Comparison of ENCODE assay signal across 1 cellular context in the genomic region with DNA sequence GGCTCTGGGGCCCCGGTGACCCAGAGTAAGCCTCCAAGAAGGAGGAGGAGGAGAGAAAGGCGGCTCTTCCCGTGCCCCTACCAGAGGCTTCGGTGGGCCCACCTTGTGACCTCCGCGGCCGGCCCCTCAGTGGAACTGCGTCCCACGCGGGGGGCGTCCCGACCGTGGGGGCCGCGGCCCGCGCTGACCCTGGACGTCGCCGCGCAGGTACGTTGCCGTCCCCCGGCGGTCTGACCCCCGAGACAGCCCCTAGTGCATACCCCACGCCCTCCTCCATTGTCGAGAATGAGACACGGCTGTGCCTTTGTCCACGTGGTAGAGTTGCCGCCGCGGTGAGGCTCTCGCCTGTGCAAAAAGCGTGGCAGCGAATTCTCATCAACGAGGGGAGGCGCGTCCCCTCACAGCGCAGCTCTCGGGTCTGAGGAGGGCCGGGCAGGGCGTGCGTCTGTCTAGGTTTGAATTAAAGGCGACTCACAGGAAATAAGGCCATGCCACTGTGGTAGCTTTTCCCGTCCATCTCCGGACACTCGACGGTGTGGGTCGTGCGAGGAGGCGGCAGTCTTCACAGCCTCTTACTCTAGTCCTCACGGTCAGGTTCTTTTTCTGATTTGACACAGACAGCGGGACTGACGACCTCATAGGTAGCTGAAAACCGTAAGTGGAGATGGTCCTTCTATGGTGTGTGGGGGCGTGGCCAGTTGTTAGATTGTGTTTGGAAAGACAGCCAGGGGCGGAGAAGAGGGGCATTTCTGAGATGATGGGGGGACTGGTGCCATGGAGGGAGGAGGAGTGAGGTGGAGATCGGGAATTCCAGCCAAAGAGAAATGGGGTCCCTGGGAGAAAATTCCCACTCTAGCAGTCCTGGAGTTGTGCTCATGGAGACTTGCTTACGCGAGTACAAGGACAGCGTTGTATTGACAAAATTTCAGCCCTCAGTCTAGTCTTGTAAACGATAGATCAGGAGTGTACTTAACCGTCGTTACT.
TF ChIP-seq lines count a peak whose summit lies in the region.

No MANE protein-coding gene starts in this region.

TF ChIP-seq in HepG2, 621 proteins besides CTCF, POLR2A, EP300 and RAD21 (continued from another document and continues in another):
- TF ChIP-seq FOSL2 (CRISPR knock-in tag; IDR thresholded peaks at IDR 0.05) = peak; percentile 33; the same call in 1 of the 2 replicates
- TF ChIP-seq, protein P1, sequence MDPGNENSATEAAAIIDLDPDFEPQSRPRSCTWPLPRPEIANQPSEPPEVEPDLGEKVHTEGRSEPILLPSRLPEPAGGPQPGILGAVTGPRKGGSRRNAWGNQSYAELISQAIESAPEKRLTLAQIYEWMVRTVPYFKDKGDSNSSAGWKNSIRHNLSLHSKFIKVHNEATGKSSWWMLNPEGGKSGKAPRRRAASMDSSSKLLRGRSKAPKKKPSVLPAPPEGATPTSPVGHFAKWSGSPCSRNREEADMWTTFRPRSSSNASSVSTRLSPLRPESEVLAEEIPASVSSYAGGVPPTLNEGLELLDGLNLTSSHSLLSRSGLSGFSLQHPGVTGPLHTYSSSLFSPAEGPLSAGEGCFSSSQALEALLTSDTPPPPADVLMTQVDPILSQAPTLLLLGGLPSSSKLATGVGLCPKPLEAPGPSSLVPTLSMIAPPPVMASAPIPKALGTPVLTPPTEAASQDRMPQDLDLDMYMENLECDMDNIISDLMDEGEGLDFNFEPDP (CRISPR knock-in tag; conservative IDR thresholded peaks at IDR 0.05) = 0 out of 2 replicates have a peak, but pooled peaks have one; percentile 77
- TF ChIP-seq ARHGAP35 (CRISPR knock-in tag; IDR thresholded peaks at IDR 0.05; ENCODE audit: borderline replicate concordance) = peak; percentile 88; the same call in 1 of the 2 replicates
- TF ChIP-seq, protein P2, sequence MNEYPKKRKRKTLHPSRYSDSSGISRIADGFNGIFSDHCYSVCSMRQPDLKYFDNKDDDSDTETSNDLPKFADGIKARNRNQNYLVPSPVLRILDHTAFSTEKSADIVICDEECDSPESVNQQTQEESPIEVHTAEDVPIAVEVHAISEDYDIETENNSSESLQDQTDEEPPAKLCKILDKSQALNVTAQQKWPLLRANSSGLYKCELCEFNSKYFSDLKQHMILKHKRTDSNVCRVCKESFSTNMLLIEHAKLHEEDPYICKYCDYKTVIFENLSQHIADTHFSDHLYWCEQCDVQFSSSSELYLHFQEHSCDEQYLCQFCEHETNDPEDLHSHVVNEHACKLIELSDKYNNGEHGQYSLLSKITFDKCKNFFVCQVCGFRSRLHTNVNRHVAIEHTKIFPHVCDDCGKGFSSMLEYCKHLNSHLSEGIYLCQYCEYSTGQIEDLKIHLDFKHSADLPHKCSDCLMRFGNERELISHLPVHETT (CRISPR knock-in tag; conservative IDR thresholded peaks at IDR 0.05) = 0 out of 2 replicates have a peak, but pooled peaks have one; percentile 50
- TF ChIP-seq TRIM24 (CRISPR knock-in tag; IDR thresholded peaks at IDR 0.05) = no peak
- TF ChIP-seq, protein P3, sequence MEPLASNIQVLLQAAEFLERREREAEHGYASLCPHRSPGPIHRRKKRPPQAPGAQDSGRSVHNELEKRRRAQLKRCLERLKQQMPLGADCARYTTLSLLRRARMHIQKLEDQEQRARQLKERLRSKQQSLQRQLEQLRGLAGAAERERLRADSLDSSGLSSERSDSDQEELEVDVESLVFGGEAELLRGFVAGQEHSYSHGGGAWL (CRISPR knock-in tag; IDR thresholded peaks at IDR 0.05) = peak; percentile 62; the same call in 1 of the 2 replicates
- TF ChIP-seq ELF4 (CRISPR knock-in tag; IDR thresholded peaks at IDR 0.05; ENCODE audit: borderline replicate concordance) = peak; percentile 42; the same call in 1 of the 2 replicates
- TF ChIP-seq ZNF598 (CRISPR knock-in tag; IDR thresholded peaks at IDR 0.05; ENCODE audit: borderline replicate concordance) = peak; percentile 64; the same call in 1 of the 2 replicates
- TF ChIP-seq MAZ (IDR thresholded peaks at IDR 0.05; ENCODE audit: borderline replicate concordance, low read depth, low read length) = no peak
- peak; percentile 51 for TF ChIP-seq MAZ (CRISPR knock-in tag; IDR thresholded peaks at IDR 0.05; ENCODE audit: low read depth)
- peak; percentile 90 for TF ChIP-seq SNAPC2 (CRISPR knock-in tag; IDR thresholded peaks at IDR 0.05)
- TF ChIP-seq ZNF724P (CRISPR knock-in tag; IDR thresholded peaks at IDR 0.05; ENCODE audit: borderline replicate concordance) = 0 out of 2 replicates have a peak, but pooled peaks have one; percentile 27
- TF ChIP-seq ZNF138 (CRISPR knock-in tag; IDR thresholded peaks at IDR 0.05; ENCODE audit: low read depth) = 0 out of 2 replicates have a peak, but pooled peaks have one; percentile 85
- TF ChIP-seq SMAD1 (CRISPR knock-in tag; IDR thresholded peaks at IDR 0.05; ENCODE audit: borderline replicate concordance, low read depth) = 0 out of 2 replicates have a peak, but pooled peaks have one; percentile 2
- 0 out of 2 replicates have a peak, but pooled peaks have one; percentile 28 for TF ChIP-seq ZNF224 (CRISPR knock-in tag; IDR thresholded peaks at IDR 0.05)
- peak; percentile 23; the same call in 1 of the 2 replicates for TF ChIP-seq MTF2 (CRISPR knock-in tag; IDR thresholded peaks at IDR 0.05; ENCODE audit: borderline replicate concordance)
- TF ChIP-seq ZNF788 (CRISPR knock-in tag; IDR thresholded peaks at IDR 0.05; ENCODE audit: borderline replicate concordance) = peak; percentile 67; the same call in 1 of the 2 replicates
- 0 out of 2 replicates have a peak, but pooled peaks have one; percentile 27 for TF ChIP-seq ATAD3A (CRISPR knock-in tag; IDR thresholded peaks at IDR 0.05)
- no peak for TF ChIP-seq TCF7L2 (IDR thresholded peaks at IDR 0.05; ENCODE audit: low read depth, low read length)
- TF ChIP-seq DZIP1 (CRISPR knock-in tag; IDR thresholded peaks at IDR 0.05) = peak; percentile 90; the same call in 1 of the 2 replicates
- 0 out of 2 replicates have a peak, but pooled peaks have one; percentile 15 for TF ChIP-seq AHDC1 (CRISPR knock-in tag; IDR thresholded peaks at IDR 0.05; ENCODE audit: borderline replicate concordance)
- peak; percentile 86 for TF ChIP-seq ZNF576 (CRISPR knock-in tag; IDR thresholded peaks at IDR 0.05)
- TF ChIP-seq, protein P4, sequence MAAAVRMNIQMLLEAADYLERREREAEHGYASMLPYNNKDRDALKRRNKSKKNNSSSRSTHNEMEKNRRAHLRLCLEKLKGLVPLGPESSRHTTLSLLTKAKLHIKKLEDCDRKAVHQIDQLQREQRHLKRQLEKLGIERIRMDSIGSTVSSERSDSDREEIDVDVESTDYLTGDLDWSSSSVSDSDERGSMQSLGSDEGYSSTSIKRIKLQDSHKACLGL (CRISPR knock-in tag; IDR thresholded peaks at IDR 0.05) = peak; percentile 98
- TF ChIP-seq ZNF569 (CRISPR knock-in tag; IDR thresholded peaks at IDR 0.05; ENCODE audit: borderline replicate concordance) = 0 out of 2 replicates have a peak, but pooled peaks have one; percentile 89
- peak; percentile 31 for TF ChIP-seq SPEN (CRISPR knock-in tag; IDR thresholded peaks at IDR 0.05; ENCODE audit: low read depth)
- TF ChIP-seq RBFOX2 (IDR thresholded peaks at IDR 0.05; ENCODE audit: low read depth, low read length) = peak; percentile 52
- 0 out of 2 replicates have a peak, but pooled peaks have one; percentile 2 for TF ChIP-seq MIER2 (CRISPR knock-in tag; IDR thresholded peaks at IDR 0.05)
- no peak for TF ChIP-seq CENPBD1 (CRISPR knock-in tag; IDR thresholded peaks at IDR 0.05; ENCODE audit: borderline replicate concordance, low read depth)
- TF ChIP-seq ZNF781 (CRISPR knock-in tag; IDR thresholded peaks at IDR 0.05; ENCODE audit: borderline replicate concordance, not compliant biosample characterization) = peak; percentile 85
- TF ChIP-seq ZNF317 (CRISPR knock-in tag; IDR thresholded peaks at IDR 0.05) = peak; percentile 69; the same call in 1 of the 2 replicates
- TF ChIP-seq ZNF234 (CRISPR knock-in tag; conservative IDR thresholded peaks at IDR 0.05) = peak; percentile 96
- TF ChIP-seq ZBTB1 (CRISPR knock-in tag; IDR thresholded peaks at IDR 0.05; ENCODE audit: borderline replicate concordance) = peak; percentile 52
- no peak for TF ChIP-seq SMARCC2 (IDR thresholded peaks at IDR 0.05)
- TF ChIP-seq ZSCAN30 (CRISPR knock-in tag; IDR thresholded peaks at IDR 0.05) = no peak
- 0 out of 2 replicates have a peak, but pooled peaks have one; percentile 14 for TF ChIP-seq DNMT1 (CRISPR knock-in tag; IDR thresholded peaks at IDR 0.05)
- peak; percentile 81 for TF ChIP-seq HIVEP1 (CRISPR knock-in tag; IDR thresholded peaks at IDR 0.05)
- no peak for TF ChIP-seq ZNF326 (CRISPR knock-in tag; IDR thresholded peaks at IDR 0.05; ENCODE audit: borderline replicate concordance)
- peak; percentile 4; the same call in 1 of the 2 replicates for TF ChIP-seq ZSCAN25 (CRISPR knock-in tag; IDR thresholded peaks at IDR 0.05)
- TF ChIP-seq ZNF800 (CRISPR knock-in tag; IDR thresholded peaks at IDR 0.05) = 0 out of 2 replicates have a peak, but pooled peaks have one; percentile 1
- peak; percentile 63; the same call in 1 of the 2 replicates for TF ChIP-seq HOXA3 (CRISPR knock-in tag; IDR thresholded peaks at IDR 0.05)
